Comparison of ENCODE assay signal across 33 cellular contexts in genomic region chr2:21803550-21803949, GRCh38.
"Had no signal": no experiment of that assay in that cellular context is flagged by ENCODE, and none has a peak within 500 bp of the region (broad histone marks: within the 10 kb centered on the region; RNA-seq: fewer than 3 reads in every experiment).

No MANE protein-coding gene starts in this region.

- H3K9me3 ChIP-seq: MG63 had no signal

- H3K36me3 ChIP-seq: MG63 had no signal

- DNase-seq: Karpas-422, Kasumi-1, KG1, MG63, MM.1S, NCI-H1048, NCI-H1092, NCI-H1092 treated with DMSO at 0.1 percent for 48 hours, NCI-H1105, NCI-H1105 treated with DMSO at 0.1 percent for 48 hours, NCI-H1417, NCI-H1417 treated with DMSO at 0.1 percent for 48 hours, NCI-H1436, NCI-H1436 treated with DMSO at 0.1 percent for 48 hours, NCI-H146, NCI-H1694, NCI-H1694 treated with DMSO at 0.1 percent for 48 hours, NCI-H187, NCI-H187 treated with DMSO at 0.1 percent for 48 hours, NCI-H1930, NCI-H2029, NCI-H2029 treated with DMSO at 0.1 percent for 48 hours, NCI-H2081, NCI-H2081 treated with DMSO at 0.1 percent for 48 hours, NCI-H2107, NCI-H2171, NCI-H2171 treated with DMSO at 0.1 percent for 48 hours, NCI-H2227 treated with DMSO at 0.1 percent for 48 hours, NCI-H226, NCI-H345, NCI-H446, NCI-H446 treated with DMSO at 0.1 percent for 48 hours had no signal

- H3K4me3 ChIP-seq: MG63 had no signal

- H3K27ac ChIP-seq: KMS-11 had no signal

- H3K27me3 ChIP-seq: MG63 had no signal
